17 cellular contexts compared by ENCODE assay signal in the genomic region with DNA sequence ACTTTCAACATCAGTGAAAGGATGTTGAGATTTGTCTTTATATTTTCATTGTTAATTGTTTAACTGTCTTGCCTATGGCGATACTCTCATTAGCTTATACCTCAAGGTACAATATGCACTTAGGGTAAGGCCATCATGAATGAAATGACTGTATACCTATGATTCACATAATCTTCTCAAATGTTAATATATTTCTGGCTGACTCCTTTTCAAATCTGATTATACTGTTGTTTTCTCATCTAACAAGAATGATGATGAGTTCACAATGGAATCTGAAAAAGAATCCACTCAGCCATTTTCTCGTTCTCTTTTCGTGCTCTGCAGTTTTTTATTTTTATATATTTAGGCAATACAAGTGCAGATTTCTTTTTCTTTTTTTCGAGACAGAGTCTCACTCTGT.
DNase-seq lines count a peak whose midpoint lies in the region; ATAC-seq, FAIRE-seq and TF ChIP-seq lines count a peak whose summit lies in the region.
"Had no signal": no experiment of that assay in that cellular context is flagged by ENCODE, and none has a peak within 500 bp of the region (broad histone marks: within the 10 kb centered on the region; RNA-seq: fewer than 3 reads in every experiment).

No MANE protein-coding gene starts in this region.

- CTCF ChIA-PET in activated CD8-positive, alpha-beta T cell treated with anti-CD3 and anti-CD28 coated beads for 36 hours (lab: Charles Lee) = interaction anchor here (0.6 to 2.5 kb wide), 18 partner anchors 7 to 1088 kb away, joined by 3 to 13 read pairs (median 4); no protein-coding TSS in a partner anchor
- CTCF ChIA-PET in activated CD8-positive, alpha-beta T cell treated with anti-CD3 and anti-CD28 coated beads, Interleukin-2, amount 10 ng/mL, durations not matched to agents 7 days and 5 days (lab: Charles Lee) = interaction anchor here (0.7 to 1.5 kb wide), 10 partner anchors 8 to 986 kb away, joined by 3 to 6 read pairs (median 3); no protein-coding TSS in a partner anchor

- intact Hi-C loops in activated CD8-positive, alpha-beta T cell treated with anti-CD3 and anti-CD28 coated beads for 36 hours (cut with micrococcal nuclease) = no loop called here
- intact Hi-C loops in tibial artery (cut with DNase I; ENCODE audit: low total_unique reads) = loop anchor here (10.0 kb wide), 1 partner anchor 455 kb away; the partner anchor contains the start of gene ZEB1

- POLR2A ChIA-PET in activated CD8-positive, alpha-beta T cell treated with anti-CD3 and anti-CD28 coated beads for 36 hours (lab: Charles Lee) = no interaction called here
- POLR2A ChIA-PET in activated CD8-positive, alpha-beta T cell treated with anti-CD3 and anti-CD28 coated beads, Interleukin-2, amount 10 ng/mL, durations not matched to agents 7 days and 5 days (lab: Charles Lee) = no interaction called here

- no peak overlapping the region for H3K27ac ChIP-seq in tibial artery
- H3K27ac ChIP-seq: hepatocyte, PC-9, transverse colon had no signal

- no peak overlapping the region for H3K27ac Mint-ChIP-seq in activated CD8-positive, alpha-beta T cell treated with anti-CD3 and anti-CD28 coated beads for 36 hours
- H3K27ac Mint-ChIP-seq in activated CD8-positive, alpha-beta T cell treated with anti-CD3 and anti-CD28 coated beads, Interleukin-2, amount 10 ng/mL, durations not matched to agents 7 days and 5 days = no peak overlapping the region
- H3K27ac Mint-ChIP-seq: activated T-helper 2 cell treated with anti-CD3 and anti-CD28 coated beads, Interferon-gamma antibody, Interleukin-2, Interleukin-4, amounts not matched to agents 10 μg/mL and 5 μg/mL and 100 μg/mL, durations not matched to agents 14 hours and 24 hours and 36 hours had no signal

- no peaks in the 10 kb centered on the region for H3K9me3 ChIP-seq in tibial artery
- H3K9me3 ChIP-seq: transverse colon had no signal

- FAIRE-seq in GM12891 (lab: Jason Lieb, UNC) = no peak

- H3K4me1 Mint-ChIP-seq in activated CD8-positive, alpha-beta T cell treated with anti-CD3 and anti-CD28 coated beads for 36 hours (ENCODE audit: low read depth) = peaks cover 5% of the 10 kb centered on the region
- no peaks in the 10 kb centered on the region for H3K4me1 Mint-ChIP-seq in activated CD8-positive, alpha-beta T cell treated with anti-CD3 and anti-CD28 coated beads, Interleukin-2, amount 10 ng/mL, durations not matched to agents 7 days and 5 days (ENCODE audit: low read depth)

- H3K36me3 Mint-ChIP-seq in activated CD8-positive, alpha-beta T cell treated with anti-CD3 and anti-CD28 coated beads for 36 hours (ENCODE audit: low read depth) = no peaks in the 10 kb centered on the region
- no peaks in the 10 kb centered on the region for H3K36me3 Mint-ChIP-seq in activated CD8-positive, alpha-beta T cell treated with anti-CD3 and anti-CD28 coated beads, Interleukin-2, amount 10 ng/mL, durations not matched to agents 7 days and 5 days (ENCODE audit: low read depth)

- H3K27me3 Mint-ChIP-seq in activated CD8-positive, alpha-beta T cell treated with anti-CD3 and anti-CD28 coated beads for 36 hours = no peaks in the 10 kb centered on the region
- H3K27me3 Mint-ChIP-seq in activated CD8-positive, alpha-beta T cell treated with anti-CD3 and anti-CD28 coated beads, Interleukin-2, amount 10 ng/mL, durations not matched to agents 7 days and 5 days (ENCODE audit: low read depth) = peaks cover 4% of the 10 kb centered on the region

- H3K9me3 Mint-ChIP-seq in activated CD8-positive, alpha-beta T cell treated with anti-CD3 and anti-CD28 coated beads for 36 hours = peaks cover under 1% of the 10 kb centered on the region
- no peaks in the 10 kb centered on the region for H3K9me3 Mint-ChIP-seq in activated CD8-positive, alpha-beta T cell treated with anti-CD3 and anti-CD28 coated beads, Interleukin-2, amount 10 ng/mL, durations not matched to agents 7 days and 5 days (ENCODE audit: insufficient read depth)

- no peak overlapping the region for H3K4me3 ChIP-seq in epithelial cell of esophagus (ENCODE audit: low read length)
- no peak overlapping the region for H3K4me3 ChIP-seq in tibial artery
- H3K4me3 ChIP-seq: hepatocyte, PC-9, transverse colon had no signal

- DNase-seq in activated CD8-positive, alpha-beta T cell treated with anti-CD3 and anti-CD28 coated beads for 36 hours = no peak
- no peak for DNase-seq in activated CD8-positive, alpha-beta T cell treated with anti-CD3 and anti-CD28 coated beads, Interleukin-2, amount 10 ng/mL, durations not matched to agents 7 days and 5 days
- DNase-seq in RKO (ENCODE audit: low spot score) = peak; percentile 89
- DNase-seq in epithelial cell of esophagus (ENCODE audit: low read depth) = peak; percentile 71
- peak; percentile 21 for DNase-seq in renal cortical epithelial cell (ENCODE audit: low read depth)
- no peak for DNase-seq in GM12891 (ENCODE audit: insufficient read length, low spot score)
- no peak for DNase-seq in tibial artery
- DNase-seq in NCI-H2227 treated with DMSO at 0.1 percent for 48 hours (lab: John Stamatoyannopoulos, UW) = no peak
- DNase-seq: COR-L47, cortex of kidney, NCI-H187 treated with DMSO at 0.1 percent for 48 hours, NCI-H510A, occipital lobe, PC-9 had no signal

- no peak for TF ChIP-seq CTCF in activated CD8-positive, alpha-beta T cell treated with anti-CD3 and anti-CD28 coated beads for 36 hours (IDR thresholded peaks at IDR 0.05)
- no peak for TF ChIP-seq CTCF in epithelial cell of esophagus (IDR thresholded peaks at IDR 0.05; ENCODE audit: insufficient read depth, low read depth, low read length, missing control alignments)
- TF ChIP-seq CTCF in tibial artery (IDR thresholded peaks at IDR 0.05) = no peak

- peaks cover 0 to 6% (median 0%) of the 10 kb centered on the region in 4 donors for H3K4me1 ChIP-seq in tibial artery
- H3K4me1 ChIP-seq: transverse colon had no signal

- peak; percentile 38 for ATAC-seq in activated CD8-positive, alpha-beta T cell treated with anti-CD3 and anti-CD28 coated beads for 36 hours
- no peak for ATAC-seq in activated CD8-positive, alpha-beta T cell treated with anti-CD3 and anti-CD28 coated beads, Interleukin-2, amount 10 ng/mL, durations not matched to agents 7 days and 5 days

- H3K36me3 ChIP-seq in tibial artery = no peaks in the 10 kb centered on the region
- H3K36me3 ChIP-seq: transverse colon had no signal

- no peaks in the 10 kb centered on the region for H3K27me3 ChIP-seq in tibial artery
- H3K27me3 ChIP-seq: hepatocyte, transverse colon had no signal

- TF ChIP-seq POLR2A in GM12891 (IDR thresholded peaks at IDR 0.05; ENCODE audit: low read depth, low read length) = no peak

- no peak overlapping the region for H3K4me3 Mint-ChIP-seq in activated CD8-positive, alpha-beta T cell treated with anti-CD3 and anti-CD28 coated beads for 36 hours
- H3K4me3 Mint-ChIP-seq in activated CD8-positive, alpha-beta T cell treated with anti-CD3 and anti-CD28 coated beads, Interleukin-2, amount 10 ng/mL, durations not matched to agents 7 days and 5 days = no peak overlapping the region

TF ChIP-seq in GM12891, 5 proteins besides CTCF, POLR2A, EP300 and RAD21:
- no peak for TF ChIP-seq SPI1 (IDR thresholded peaks at IDR 0.05; ENCODE audit: low read depth, low read length)
- TF ChIP-seq POLR2AphosphoS5 (IDR thresholded peaks at IDR 0.05; ENCODE audit: low read depth, low read length) = no peak
- no peak for TF ChIP-seq PAX5 (IDR thresholded peaks at IDR 0.05; ENCODE audit: insufficient read depth, low read length, severe bottlenecking)
- no peak for TF ChIP-seq TAF1 (IDR thresholded peaks at IDR 0.05; ENCODE audit: low read depth, low read length)
- TF ChIP-seq POU2F2 (IDR thresholded peaks at IDR 0.05; ENCODE audit: low read depth, low read length) = no peak
TF ChIP-seq in GM12891: peak in this region for 0.

Comparison
In these comparisons a context has a peak if more than half of its experiments do, and no peak if none do; other contexts are left out.
1. DNase-seq: peak in RKO (single experiment), epithelial cell of esophagus (single experiment) and renal cortical epithelial cell (single experiment); none in activated CD8-positive, alpha-beta T cell treated with anti-CD3 and anti-CD28 coated beads for 36 hours (single experiment), activated CD8-positive, alpha-beta T cell treated with anti-CD3 and anti-CD28 coated beads, Interleukin-2, amount 10 ng/mL, durations not matched to agents 7 days and 5 days (single experiment), GM12891 (single experiment), tibial artery (0 of 2) and NCI-H2227 treated with DMSO at 0.1 percent for 48 hours (single experiment).